In genomic region chr10:46311501-46311951, GRCh38 we compare ENCODE assay signal across 1 cellular context.
TF ChIP-seq lines count a peak whose summit lies in the region.

No MANE protein-coding gene starts in this region.

TF ChIP-seq in IMR-90, 13 proteins besides CTCF, POLR2A, EP300 and RAD21 (continued from another document):
- TF ChIP-seq FOS (IDR thresholded peaks at IDR 0.05; ENCODE audit: low read depth, low read length): no peak
- TF ChIP-seq SMC3 (IDR thresholded peaks at IDR 0.05; ENCODE audit: low read depth, low read length): no peak
- no peak for TF ChIP-seq RCOR1 (IDR thresholded peaks at IDR 0.05; ENCODE audit: insufficient replicate concordance, low read length)
- TF ChIP-seq ELK1 (IDR thresholded peaks at IDR 0.05; ENCODE audit: borderline replicate concordance, low read depth, low read length): no peak
- TF ChIP-seq CHD1 (IDR thresholded peaks at IDR 0.05; ENCODE audit: low read depth, low read length): no peak
